8 cellular contexts compared by ENCODE assay signal in the genomic region with DNA sequence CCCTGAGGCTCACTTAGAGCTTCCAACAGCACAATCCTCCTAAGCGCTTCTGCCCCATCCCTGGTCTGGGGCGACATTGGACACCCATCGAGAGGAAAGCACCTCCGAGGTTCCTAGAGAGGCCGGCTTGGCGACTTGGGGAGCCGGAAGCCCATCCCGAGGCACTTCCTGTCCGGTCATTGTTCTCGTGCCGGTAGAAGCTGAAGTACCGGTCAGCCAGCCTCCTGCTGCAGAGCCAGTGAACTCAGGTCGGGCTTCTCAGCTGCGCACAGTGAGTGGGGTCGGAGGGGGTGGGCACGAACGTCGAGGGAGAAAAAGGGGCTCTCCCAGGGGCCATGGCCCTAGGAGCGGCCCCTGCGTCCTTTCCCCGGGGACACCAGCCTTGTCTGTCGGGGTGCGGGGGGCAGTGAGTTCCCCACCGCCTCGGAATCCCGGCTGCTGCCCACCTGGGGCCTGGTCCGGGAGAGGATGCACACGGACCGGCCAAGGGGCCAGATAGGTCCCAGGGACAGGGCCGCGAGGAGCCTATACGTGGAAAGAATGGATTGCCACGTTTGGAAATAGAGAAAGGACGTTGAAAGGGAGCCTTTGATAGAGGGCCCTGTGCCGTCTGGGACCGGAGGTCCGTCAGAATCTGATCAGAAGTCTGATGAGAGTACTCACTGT.
DNase-seq lines count a peak whose midpoint lies in the region; ATAC-seq and TF ChIP-seq lines count a peak whose summit lies in the region.

A gene (plus strand): TSS at position 169 of the 666 bp plus-strand sequence. CDS start 2,336 bp downstream, outside the sequence.

- DNase-seq in CD1c-positive myeloid dendritic cell (ENCODE audit: extremely low spot score) (peak; percentile 74), NCI-H2227 treated with DMSO at 0.1 percent for 48 hours (lab: John Stamatoyannopoulos, UW) (peak; percentile 80), erythroblast (lab: John Stamatoyannopoulos, UW) (peak; percentile 82 to 89), midbrain (lab: John Stamatoyannopoulos, UW) (peak; percentile 87)
- peak; percentile 36 to 49 for DNase-seq in activated CD4-positive, alpha-beta T cell treated with anti-CD3 and anti-CD28 coated beads, Interleukin-2, amount 50 U/mL, for 48 hours
- DNase-seq in stimulated activated CD8-positive, alpha-beta memory T cell treated with anti-CD3 and anti-CD28 coated beads, Interleukin-7, amount 100 ng/mL, for 24 hours (ENCODE audit: low read depth) = peak; percentile 15

- peak; percentile 96 for ATAC-seq in GM18907 (IDR thresholded peaks at IDR 0.05; ENCODE audit: unreplicated experiment)
- peak; percentile 89 for ATAC-seq in HG03103 (IDR thresholded peaks at IDR 0.05; ENCODE audit: low read depth, unreplicated experiment)

- TF ChIP-seq POLR2A in erythroblast (IDR thresholded peaks at IDR 0.05; ENCODE audit: low read length) = peak; percentile 39

Comparison
In these comparisons a context has a peak if more than half of its experiments do, and no peak if none do; other contexts are left out.
1. Peak in every context shown above with its lines: DNase-seq and ATAC-seq.
2. DNase-seq: peak in every context shown above with its lines; median percentile 87 in midbrain; 86 in erythroblast; 80 in NCI-H2227 treated with DMSO at 0.1 percent for 48 hours; 74 in CD1c-positive myeloid dendritic cell; 42 in activated CD4-positive, alpha-beta T cell treated with anti-CD3 and anti-CD28 coated beads, Interleukin-2, amount 50 U/mL, for 48 hours; 15 in stimulated activated CD8-positive, alpha-beta memory T cell treated with anti-CD3 and anti-CD28 coated beads, Interleukin-7, amount 100 ng/mL, for 24 hours.